Comparison of ENCODE assay signal across 16 cellular contexts in genomic region chr18:6281874-6282273, GRCh38.
"Had no signal": no experiment of that assay in that cellular context is flagged by ENCODE, and none has a peak within 500 bp of the region (broad histone marks: within the 10 kb centered on the region; RNA-seq: fewer than 3 reads in every experiment).

No MANE protein-coding gene starts in this region.

- DNase-seq: activated CD4-positive, alpha-beta memory T cell treated with anti-CD3 and anti-CD28 coated beads, Interleukin-2, amount 10 ng/mL, durations not matched to agents 7 days and 5 days; activated CD4-positive, alpha-beta T cell treated with anti-CD3 and anti-CD28 coated beads for 36 hours; activated naive CD4-positive, alpha-beta T cell treated with anti-CD3 and anti-CD28 coated beads, Interleukin-2, amount 10 ng/mL, durations not matched to agents 7 days and 5 days; activated T-cell treated with anti-CD3 and anti-CD28 coated beads, Interleukin-2, amount 50 U/mL, for 24 hours; dermis blood vessel endothelial cell; effector memory CD8-positive, alpha-beta T cell; gastrocnemius medialis; heart right ventricle; nephron progenitor cell; occipital lobe; stimulated activated CD4-positive, alpha-beta T cell treated with anti-CD3 and anti-CD28 coated beads, Interleukin-12 subunit alpha, Interleukin-12 subunit beta, amount 100 ng/mL, for 4 hours; stimulated activated CD4-positive, alpha-beta T cell treated with anti-CD3 and anti-CD28 coated beads, Interleukin-2, amount 100 ng/mL, for 24 hours; thyroid gland had no signal

- H3K27ac ChIP-seq: epithelial cell of prostate, gastrocnemius medialis, heart right ventricle, prostate gland, thyroid gland had no signal

- H3K9me3 ChIP-seq: gastrocnemius medialis, heart right ventricle, prostate gland, thyroid gland had no signal

- ATAC-seq: activated CD4-positive, alpha-beta T cell treated with anti-CD3 and anti-CD28 coated beads for 36 hours; effector memory CD8-positive, alpha-beta T cell; gastrocnemius medialis; stimulated activated effector memory CD8-positive, alpha-beta T cell treated with anti-CD3 and anti-CD28 coated beads, Interleukin-12 subunit alpha, Interleukin-12 subunit beta, amount 100 ng/mL, for 72 hours had no signal

- H3K4me1 ChIP-seq: gastrocnemius medialis, heart right ventricle, prostate gland, thyroid gland had no signal

- H3K36me3 ChIP-seq: gastrocnemius medialis, heart right ventricle, prostate gland, thyroid gland had no signal

- H3K27me3 ChIP-seq: gastrocnemius medialis, heart right ventricle, thyroid gland had no signal

- H3K4me3 ChIP-seq: gastrocnemius medialis, heart right ventricle, prostate gland, thyroid gland had no signal
